In genomic region chr6:34238507-34239239, GRCh38 we compare ENCODE assay signal across 8 cellular contexts. TPM values are rescaled to one million over a fixed set of nuclear protein-coding genes. Genes with fewer than 3 reads are reported as not detected.
DNase-seq lines count a peak whose midpoint lies in the region; ATAC-seq, FAIRE-seq and TF ChIP-seq lines count a peak whose summit lies in the region.

No MANE protein-coding gene starts in this region.

- peak overlapping the region; percentile 94 for H3K4me2 ChIP-seq in endothelial cell of umbilical vein (ENCODE audit: insufficient read depth, low read length)

- TF ChIP-seq CTCF in GM12864 (IDR thresholded peaks at IDR 0.05; ENCODE audit: low read depth, low read length, missing control alignments): no peak
- no peak for TF ChIP-seq CTCF in endothelial cell of umbilical vein (IDR thresholded peaks at IDR 0.05; ENCODE audit: extremely low read depth in 1 of 2, insufficient read depth in 1 of 2, low read depth in 1 of 2, low read length in 2 of 2)
- no peak for TF ChIP-seq CTCF in prostate gland (IDR thresholded peaks at IDR 0.05)

- intact Hi-C loops in endothelial cell of umbilical vein (cut with micrococcal nuclease): loop anchor here (5.0 kb wide), 1 partner anchor 456 kb away; no protein-coding TSS in a partner anchor
- intact Hi-C loops in prostate gland (cut with DNase I): no loop called here
- intact Hi-C loops in posterior vena cava (cut with DNase I): no loop called here

- POLR2A ChIA-PET in endothelial cell of umbilical vein (lab: Charles Lee): no interaction called here

- H3K27me3 ChIP-seq in endothelial cell of umbilical vein (ENCODE audit: control insufficient read depth in 2 of 2, insufficient read depth in 2 of 2, low read length in 2 of 2) (no peaks in the 10 kb centered on the region), prostate gland (replicated peaks; ENCODE audit: insufficient read depth) (no peaks in the 10 kb centered on the region)

- 56% methylated on average over 12 of the region's 12 CpGs for WGBS in prostate gland

- H3K4me3 ChIP-seq in GM12864 (ENCODE audit: low read depth, low read length) (peak overlapping the region; percentile 93), endothelial cell of umbilical vein (replicated peaks in 1 of 3; ENCODE audit: insufficient read depth in 1 of 3, low read depth in 1 of 3, low read length in 3 of 3) (peak overlapping the region; percentile 94 to 98 (median 97)), prostate gland (peak overlapping the region; percentile 50 to 55)

- no peaks in the 10 kb centered on the region for H3K9me1 ChIP-seq in endothelial cell of umbilical vein (replicated peaks; ENCODE audit: control insufficient read depth, extremely low read depth, insufficient read depth, low read length)

- peaks cover 56% of the 10 kb centered on the region for H3K79me2 ChIP-seq in endothelial cell of umbilical vein (ENCODE audit: control insufficient read depth, insufficient read depth, low read length)

- H3K36me3 ChIP-seq in endothelial cell of umbilical vein (ENCODE audit: control insufficient read depth in 2 of 2, extremely low read depth in 1 of 2, insufficient read depth in 2 of 2, low read length in 2 of 2): peaks cover 9 to 10% of the 10 kb centered on the region in 2 experiments
- peaks cover 0 to 7% of the 10 kb centered on the region in 2 donors for H3K36me3 ChIP-seq in prostate gland

- no peaks in the 10 kb centered on the region for H4K20me1 ChIP-seq in endothelial cell of umbilical vein (replicated peaks; ENCODE audit: control insufficient read depth, extremely low read depth, insufficient read depth, low read length)

- no peak for TF ChIP-seq POLR2A in endothelial cell of umbilical vein (IDR thresholded peaks at IDR 0.05; ENCODE audit: low read depth, low read length)
- no peak for TF ChIP-seq POLR2A in prostate gland (IDR thresholded peaks at IDR 0.05)

- peak overlapping the region; percentile 70 for H3K27ac ChIP-seq in endothelial cell of umbilical vein (ENCODE audit: insufficient read depth, low read depth, low read length)
- no peak overlapping the region for H3K27ac ChIP-seq in prostate gland

- peak overlapping the region; percentile 82 for H3K9ac ChIP-seq in endothelial cell of umbilical vein (replicated peaks; ENCODE audit: extremely low read depth, insufficient read depth, low read length)

- CTCF ChIA-PET in endothelial cell of umbilical vein (lab: Charles Lee): no interaction called here

- DNase-seq in GM12864 (ENCODE audit: low read depth): no peak
- peak; percentile 71 for DNase-seq in NCI-H69 (lab: John Stamatoyannopoulos, UW)
- no peak for DNase-seq in endothelial cell of umbilical vein (ENCODE audit: low read depth, low spot score)
- DNase-seq in prostate gland (ENCODE audit: low spot score): no peak
- no peak for DNase-seq in stimulated activated naive CD4-positive, alpha-beta T cell (lab: John Stamatoyannopoulos, UW)
- no peak for DNase-seq in KG1 (lab: John Stamatoyannopoulos, UW)
- no peak for DNase-seq in posterior vena cava (ENCODE audit: low spot score)

- peak; percentile 31 for FAIRE-seq in endothelial cell of umbilical vein (lab: Jason Lieb, UNC)

- no TSS peak for BruUV-seq in endothelial cell of umbilical vein (replicated peaks; lab: Mats Ljungman, UMichigan)

- dilution Hi-C loops in endothelial cell of umbilical vein (cut with MboI; ENCODE audit: extremely low pct_ligation_motif_present, low sequenced_read_pairs): no loop called here

- no peak for ATAC-seq in activated CD4-positive, CD25-positive, alpha-beta regulatory T cell treated with anti-CD3 and anti-CD28 coated beads, Interleukin-2, amount 50 U/mL, for 24 hours

- no peak overlapping the region for H2AFZ ChIP-seq in endothelial cell of umbilical vein (ENCODE audit: low read depth, low read length)

- no peaks in the 10 kb centered on the region for H3K9me3 ChIP-seq in endothelial cell of umbilical vein (replicated peaks; ENCODE audit: control insufficient read depth, insufficient read depth, low read length)
- no peaks in the 10 kb centered on the region for H3K9me3 ChIP-seq in prostate gland

- H3K4me1 ChIP-seq in endothelial cell of umbilical vein (ENCODE audit: control insufficient read depth, extremely low read depth, insufficient read depth, low read length) (peaks cover 63% of the 10 kb centered on the region), prostate gland (replicated peaks) (no peaks in the 10 kb centered on the region)

TF ChIP-seq in endothelial cell of umbilical vein, 7 proteins besides CTCF, POLR2A, EP300 and RAD21:
- TF ChIP-seq POLR2AphosphoS5 (IDR thresholded peaks at IDR 0.05; ENCODE audit: insufficient read depth, low read depth, low read length) (no peak), JUN (IDR thresholded peaks at IDR 0.05; ENCODE audit: borderline replicate concordance, insufficient read depth, insufficient read length, low read depth) (no peak), MAX (IDR thresholded peaks at IDR 0.05; ENCODE audit: insufficient read depth, insufficient read length) (no peak), GATA2 (IDR thresholded peaks at IDR 0.05; ENCODE audit: insufficient read depth, insufficient read length, low read depth, low read length) (no peak), EZH2 (IDR thresholded peaks at IDR 0.05; ENCODE audit: borderline replicate concordance, low read depth, low read length, severe bottlenecking) (no peak), FOS (IDR thresholded peaks at IDR 0.05; ENCODE audit: borderline replicate concordance, insufficient read depth, low read length) (no peak), MYC (IDR thresholded peaks at IDR 0.05; ENCODE audit: low read depth, low read length) (no peak)
TF ChIP-seq in endothelial cell of umbilical vein: peak in this region for 0.

RNA-seq across cellular contexts. Expression of gene HMGA1, which starts 2.0 kb away (rescaled TPM):
- total RNA-seq in endothelial cell of umbilical vein (1,031 and 1,108 TPM in 2 replicates), prostate gland (100 to 1,000 TPM in 1 of 2 donors, 10 to 100 TPM in 1; 29.4 to 139 TPM), posterior vena cava (10 to 100 TPM; 11.3 to 39.7 TPM)
- polyA plus RNA-seq in endothelial cell of umbilical vein: 416 and 425 TPM in 2 replicates
- 293 and 339 TPM in 2 replicates for polyA plus RNA-seq in endothelial cell of umbilical vein (2011; cell fraction: cytosol; rRNA removed)
- 140 and 158 TPM in 2 replicates for polyA plus RNA-seq in endothelial cell of umbilical vein (2011; cell fraction: nucleus; rRNA removed)
- 703 and 761 TPM in 2 replicates for polyA plus RNA-seq in endothelial cell of umbilical vein (2012)
- polyA minus RNA-seq in endothelial cell of umbilical vein: 125 and 180 TPM in 2 replicates
- polyA minus RNA-seq in endothelial cell of umbilical vein (2011; cell fraction: cytosol; rRNA and poly(A)+ RNA removed): 119 TPM
- 49.5 and 60.6 TPM in 2 replicates for polyA minus RNA-seq in endothelial cell of umbilical vein (2011; cell fraction: nucleus; rRNA and poly(A)+ RNA removed)

RNA-seq across cellular contexts. Expression of gene SMIM29, which starts 10.1 kb away (rescaled TPM):
- 37.3 and 37.6 TPM in 2 replicates for total RNA-seq in endothelial cell of umbilical vein
- polyA plus RNA-seq in endothelial cell of umbilical vein: 75.2 and 135 TPM in 2 replicates
- polyA plus RNA-seq in endothelial cell of umbilical vein (2011; cell fraction: cytosol; rRNA removed): 58.0 and 65.4 TPM in 2 replicates
- 27.1 and 37.8 TPM in 2 replicates for polyA plus RNA-seq in endothelial cell of umbilical vein (2011; cell fraction: nucleus; rRNA removed)
- 26.5 and 31.9 TPM in 2 replicates for polyA plus RNA-seq in endothelial cell of umbilical vein (2012)
- polyA minus RNA-seq in endothelial cell of umbilical vein: 18.2 and 23.0 TPM in 2 replicates
- 4.2 TPM for polyA minus RNA-seq in endothelial cell of umbilical vein (2011; cell fraction: cytosol; rRNA and poly(A)+ RNA removed)
- polyA minus RNA-seq in endothelial cell of umbilical vein (2011; cell fraction: nucleus; rRNA and poly(A)+ RNA removed): 7.0 and 9.6 TPM in 2 replicates
- total RNA-seq in prostate gland: 10 to 100 TPM; 25.9 to 41.6 TPM
- total RNA-seq in posterior vena cava: 10 to 100 TPM; 19.0 to 24.5 TPM
